Comparison of ENCODE assay signal across 1 cellular context in genomic region chr14:51006781-51007211, GRCh38.
TF ChIP-seq lines count a peak whose summit lies in the region.

No MANE protein-coding gene starts in this region.

TF ChIP-seq in HepG2, 621 proteins besides CTCF, POLR2A, EP300 and RAD21 (continued from another document):
- TF ChIP-seq ZNF607 (CRISPR knock-in tag; IDR thresholded peaks at IDR 0.05; ENCODE audit: borderline replicate concordance), result no peak
